ENCODE assay signal across 8 cellular contexts in the genomic region with DNA sequence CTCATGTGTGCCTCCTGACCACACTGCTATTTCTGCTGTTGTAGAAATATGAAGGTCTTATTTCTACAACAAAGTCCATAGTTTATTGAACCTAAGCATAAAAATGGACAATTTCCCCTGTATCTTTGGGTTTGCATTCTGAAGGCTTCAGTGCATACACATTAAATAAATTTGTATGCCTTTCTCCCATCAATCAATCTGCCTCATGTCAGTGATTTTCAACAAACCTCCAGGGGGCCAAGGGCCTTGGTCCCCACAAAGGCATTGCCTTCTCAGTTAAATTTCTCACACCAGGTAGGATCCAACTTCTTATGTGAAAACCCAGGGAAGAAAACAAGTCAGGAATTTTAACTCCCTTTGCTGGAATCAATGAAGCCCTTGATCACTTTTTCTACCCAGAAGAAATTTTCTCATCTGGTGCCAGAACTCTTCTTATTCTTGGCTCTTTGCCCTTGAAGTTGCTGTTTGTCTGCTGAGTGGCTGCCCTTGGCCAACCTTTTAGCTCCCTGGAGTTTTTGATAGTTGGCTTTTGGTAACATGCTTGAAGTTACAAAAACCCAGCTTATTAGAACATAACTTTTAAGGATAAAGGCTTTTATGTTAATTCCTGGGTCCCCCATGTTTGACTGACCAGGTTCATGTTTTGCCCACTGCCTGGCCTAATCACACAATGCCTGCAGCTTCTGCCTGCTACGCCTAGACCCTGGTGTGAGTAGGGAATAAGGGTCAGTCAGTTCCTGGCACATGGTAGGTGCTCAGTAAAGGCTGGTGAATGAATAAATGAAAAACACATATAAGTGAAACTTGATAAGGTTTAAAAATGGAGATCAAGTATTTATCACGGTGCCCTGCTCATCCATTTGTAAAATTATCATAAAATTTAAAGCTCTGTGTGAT. TPM values are rescaled to one million over a fixed set of nuclear protein-coding genes. Genes with fewer than 3 reads are reported as not detected.
A peak's percentile ranks its signal among the peaks of the same experiment; 100 is the strongest.
DNase-seq lines count a peak whose midpoint lies in the region; ATAC-seq and TF ChIP-seq lines count a peak whose summit lies in the region.

No MANE protein-coding gene starts in this region.

- H3K9me3 ChIP-seq in SK-N-SH = no peaks in the 10 kb centered on the region
- H3K9me3 ChIP-seq in psoas muscle = no peaks in the 10 kb centered on the region
- H3K9me3 ChIP-seq in mucosa of descending colon = no peaks in the 10 kb centered on the region

- no peaks in the 10 kb centered on the region for H3F3A ChIP-seq in SK-N-SH (replicated peaks; ENCODE audit: insufficient read depth)

- CTCF ChIA-PET in SK-N-SH (lab: Yijun Ruan, JAX) = interaction anchor here (0.7 to 4.6 kb wide), 40 partner anchors 9 to 298 kb away, joined by 3 to 90 read pairs (median 6); no protein-coding TSS in a partner anchor

- ATAC-seq in psoas muscle (peak in 3 of 4 donors; percentile 26 to 62 (median 43)), GM18907 (IDR thresholded peaks at IDR 0.05; ENCODE audit: unreplicated experiment) (no peak), mucosa of descending colon (no peak)

- H3K9me2 ChIP-seq in SK-N-SH = no peaks in the 10 kb centered on the region

- no peaks in the 10 kb centered on the region; the same call in 1 of the 2 replicates for H3K79me2 ChIP-seq in SK-N-SH (ENCODE audit: insufficient read depth)

- peak overlapping the region; percentile 32; the same call in 1 of the 2 replicates for H3K4me2 ChIP-seq in SK-N-SH

- no peak overlapping the region for H3K9ac ChIP-seq in SK-N-SH

- TF ChIP-seq CTCF in GM12872 (IDR thresholded peaks at IDR 0.05; ENCODE audit: insufficient read depth, low read depth, low read length) = 0 out of 3 replicates have a peak, but pooled peaks have one; percentile 4
- TF ChIP-seq CTCF in SK-N-SH (IDR thresholded peaks at IDR 0.05) = no peak
- no peak for TF ChIP-seq CTCF in fibroblast of mammary gland (conservative IDR thresholded peaks at IDR 0.05; ENCODE audit: control insufficient read depth, insufficient read depth, low read depth, low read length)
- TF ChIP-seq CTCF in psoas muscle (IDR thresholded peaks at IDR 0.05) = no peak
- TF ChIP-seq CTCF in mucosa of descending colon (IDR thresholded peaks at IDR 0.05) = no peak

- H3K27me3 ChIP-seq in SK-N-SH (ENCODE audit: insufficient read depth) = no peaks in the 10 kb centered on the region
- no peaks in the 10 kb centered on the region for H3K27me3 ChIP-seq in psoas muscle (ENCODE audit: insufficient read depth in 3 of 3, low read length in 2 of 3)

- no peaks in the 10 kb centered on the region for H4K20me1 ChIP-seq in SK-N-SH (ENCODE audit: insufficient read depth)

- POLR2A ChIA-PET in SK-N-SH (lab: Yijun Ruan, JAX) = no interaction called here

- intact Hi-C loops in psoas muscle (cut with DNase I) (loop anchor here in 1 of 2 donors (5.0 kb wide), 1 partner anchor 230 kb away; no protein-coding TSS in a partner anchor), mucosa of descending colon (cut with DNase I, micrococcal nuclease) (loop anchor here (5.0 to 10.0 kb wide), 2 partner anchors 220 to 252 kb away; no protein-coding TSS in a partner anchor)

- TF ChIP-seq RAD21 in SK-N-SH (IDR thresholded peaks at IDR 0.05; ENCODE audit: low read length) = no peak

- TF ChIP-seq EP300 in SK-N-SH (IDR thresholded peaks at IDR 0.05; ENCODE audit: borderline replicate concordance in 1 of 2, low read depth in 1 of 2, low read length in 1 of 2) = no peak

- H2AFZ ChIP-seq in SK-N-SH (ENCODE audit: low read depth) = no peak overlapping the region

- 95% methylated on average over 2 of the region's 2 CpGs for WGBS in SK-N-SH (ENCODE audit: low lambda C conversion rate)
- 51 to 63% (median 63%) methylated on average over 2 of the region's 2 CpGs for WGBS in psoas muscle, 3 donors

- H3K4me1 ChIP-seq in SK-N-SH (ENCODE audit: control insufficient read depth in 1 of 2, insufficient read depth in 2 of 2, low read depth in 1 of 2, low read length in 1 of 2) = peaks cover 7 to 14% of the 10 kb centered on the region in 2 experiments; a peak in 3 of 4 replicates
- H3K4me1 ChIP-seq in psoas muscle = peaks cover 9% of the 10 kb centered on the region
- H3K4me1 ChIP-seq in mucosa of descending colon (ENCODE audit: low read depth) = peaks cover 6% of the 10 kb centered on the region

- no peaks in the 10 kb centered on the region for H3K36me3 ChIP-seq in SK-N-SH (replicated peaks in 1 of 2; ENCODE audit: control insufficient read depth in 1 of 2, insufficient read depth in 2 of 2, low read length in 1 of 2)
- no peaks in the 10 kb centered on the region for H3K36me3 ChIP-seq in psoas muscle (ENCODE audit: insufficient read depth in 1 of 2, low read depth in 1 of 2)
- H3K36me3 ChIP-seq in mucosa of descending colon (ENCODE audit: low read depth) = no peaks in the 10 kb centered on the region

- DNase-seq in SK-N-SH (no peak), fibroblast of mammary gland (ENCODE audit: low read depth) (peak; percentile 84), psoas muscle (no peak), NCI-H345 (lab: John Stamatoyannopoulos, UW) (no peak), GM19240 (ENCODE audit: insufficient read length, low spot score) (no peak), mucosa of descending colon (no peak)

- H3K27ac ChIP-seq in SK-N-SH (ENCODE audit: low read depth in 2 of 2, low read length in 1 of 2) (no peak overlapping the region; a peak in 1 of 4 replicates), psoas muscle (no peak overlapping the region)

- H3K4me3 ChIP-seq in SK-N-SH (ENCODE audit: low read depth in 2 of 2, low read length in 1 of 2) = no peak overlapping the region
- H3K4me3 ChIP-seq in fibroblast of mammary gland (ENCODE audit: control insufficient read depth, low read depth, low read length) = no peak overlapping the region
- H3K4me3 ChIP-seq in psoas muscle = no peak overlapping the region
- H3K4me3 ChIP-seq in mucosa of descending colon = no peak overlapping the region

TF ChIP-seq in SK-N-SH, 30 proteins besides CTCF, POLR2A, EP300 and RAD21:
- 0 out of 2 replicates have a peak, but pooled peaks have one; percentile 6 for TF ChIP-seq JUND (IDR thresholded peaks at IDR 0.05)
- no peak for TF ChIP-seq IRF3 (IDR thresholded peaks at IDR 0.05; ENCODE audit: low read depth, low read length)
- no peak for TF ChIP-seq TEAD4 (IDR thresholded peaks at IDR 0.05; ENCODE audit: borderline replicate concordance, insufficient read depth)
- peak; percentile 18; the same call in 1 of the 2 replicates for TF ChIP-seq TCF12 (IDR thresholded peaks at IDR 0.05)
- TF ChIP-seq NRF1 (IDR thresholded peaks at IDR 0.05; ENCODE audit: low read depth, low read length) = no peak
- no peak for TF ChIP-seq TAF1 (IDR thresholded peaks at IDR 0.05; ENCODE audit: borderline replicate concordance, low read depth, low read length)
- TF ChIP-seq NFIC (IDR thresholded peaks at IDR 0.05; ENCODE audit: borderline replicate concordance) = peak; percentile 75
TF ChIP-seq in SK-N-SH: peak in this region for 3.

RNA-seq across cellular contexts. Expression of gene SHLD1, which starts 37.0 kb away (rescaled TPM):
- polyA plus RNA-seq in SK-N-SH (2012; rRNA removed) (4.5 and 5.8 TPM in 2 replicates), psoas muscle (10 to 100 TPM; 11.5 to 16.8 (median 12.7) TPM)
- polyA plus RNA-seq in SK-N-SH (2012; cell fraction: cytosol; rRNA removed) = 5.4 and 5.5 TPM in 2 replicates
- polyA plus RNA-seq in SK-N-SH (2012; cell fraction: nucleus; rRNA removed) = 3.0 and 4.1 TPM in 2 replicates
- total RNA-seq in psoas muscle (1 to 10 TPM; 3.7 to 8.6 (median 7.5) TPM), mucosa of descending colon (1 to 10 TPM; 7.5 to 8.3 (median 8.0) TPM)

Comparison
In these comparisons a context has a peak if more than half of its experiments do, and no peak if none do; other contexts are left out.
1. ATAC-seq: peak in psoas muscle (3 of 4); none in GM18907 (single experiment) and mucosa of descending colon (single experiment).